Comparison of ENCODE assay signal across 9 cellular contexts in genomic region chr20:50848341-50848808, GRCh38. TPM values are rescaled to one million over a fixed set of nuclear protein-coding genes. Genes with fewer than 3 reads are reported as not detected.
DNase-seq lines count a peak whose midpoint lies in the region; ATAC-seq, FAIRE-seq and TF ChIP-seq lines count a peak whose summit lies in the region.
"Had no signal": no experiment of that assay in that cellular context is flagged by ENCODE, and none has a peak within 500 bp of the region (broad histone marks: within the 10 kb centered on the region; RNA-seq: fewer than 3 reads in every experiment).

No MANE protein-coding gene starts in this region.

- peaks cover 10% of the 10 kb centered on the region for H3K4me1 ChIP-seq in parathyroid adenoma

- no peaks in the 10 kb centered on the region for H3K27me3 ChIP-seq in parathyroid adenoma (ENCODE audit: control insufficient read depth, insufficient read depth, low read length)

- TF ChIP-seq CTCF in GM12865 (IDR thresholded peaks at IDR 0.05; ENCODE audit: insufficient read depth, low read depth, low read length, missing control alignments) (no peak), activated B cell treated with CpG ODN at 0.5 μM for 24 hours (IDR thresholded peaks at IDR 0.05) (no peak), fibroblast of the aortic adventitia (IDR thresholded peaks at IDR 0.05; ENCODE audit: insufficient read depth, low read length) (no peak), parathyroid adenoma (IDR thresholded peaks at IDR 0.05) (no peak)

- H3K79me2 ChIP-seq in parathyroid adenoma = peaks cover 6% of the 10 kb centered on the region

- peak overlapping the region; percentile 49 for H3K27ac ChIP-seq in parathyroid adenoma

- intact Hi-C loops in activated B cell treated with CpG ODN at 0.5 μM for 24 hours (cut with micrococcal nuclease) = no loop called here

- no peak for FAIRE-seq in urothelium cell line (lab: Jason Lieb, UNC)
- FAIRE-seq: RCC 7860 had no signal

- H3K4me3 Mint-ChIP-seq in activated B cell treated with CpG ODN at 0.5 μM for 24 hours = peak overlapping the region; percentile 2
- no peak overlapping the region for H3K4me3 Mint-ChIP-seq in T-helper 2 cell treated with Interferon-gamma antibody and Interleukin-4, amounts not matched to agents 5 μg/mL and 100 μg/mL, for 36 hours

- DNase-seq in GM12865 (ENCODE audit: low read depth) (peak; percentile 44), activated B cell treated with CpG ODN at 0.5 μM for 24 hours (no peak), fibroblast of the aortic adventitia (ENCODE audit: low read depth) (peak; percentile 52), urothelium cell line (ENCODE audit: low spot score) (no peak), NCI-H1930 (lab: John Stamatoyannopoulos, UW) (no peak)
- DNase-seq in stimulated activated CD4-positive, alpha-beta T cell treated with anti-CD3 and anti-CD28 coated beads, Interleukin-4, amount 100 ng/mL, for 24 hours = no peak
- no peak for DNase-seq in T-helper 2 cell treated with Interferon-gamma antibody and Interleukin-4, amounts not matched to agents 5 μg/mL and 100 μg/mL, for 36 hours (ENCODE audit: low spot score)

- no peak for ATAC-seq in activated B cell treated with CpG ODN at 0.5 μM for 24 hours (ENCODE audit: low read depth)

- CTCF ChIA-PET in activated B cell treated with CpG ODN at 0.5 μM for 24 hours (lab: Charles Lee) = interaction anchor here (1.1 to 1.9 kb wide), 3 partner anchors 27 to 54 kb away, joined by 3 to 9 read pairs (median 5); partner anchors contain the start of gene BCAS4

- no peak overlapping the region for H3K4me2 ChIP-seq in parathyroid adenoma (ENCODE audit: low read length)

- H2AFZ ChIP-seq in parathyroid adenoma = peak overlapping the region; percentile 78

- H3K4me3 ChIP-seq in GM12865 (ENCODE audit: low read depth, low read length) = no peak overlapping the region
- no peak overlapping the region for H3K4me3 ChIP-seq in fibroblast of the aortic adventitia (ENCODE audit: low read depth, low read length)
- H3K4me3 ChIP-seq in parathyroid adenoma (ENCODE audit: low read depth, low read length) = no peak overlapping the region

- no peaks in the 10 kb centered on the region for H3K9me3 ChIP-seq in parathyroid adenoma (ENCODE audit: control insufficient read depth, low read length)

- H3K27me3 Mint-ChIP-seq in activated B cell treated with CpG ODN at 0.5 μM for 24 hours = no peaks in the 10 kb centered on the region
- H3K27me3 Mint-ChIP-seq in T-helper 2 cell treated with Interferon-gamma antibody and Interleukin-4, amounts not matched to agents 5 μg/mL and 100 μg/mL, for 36 hours (ENCODE audit: low read depth) = no peaks in the 10 kb centered on the region

- no peaks in the 10 kb centered on the region for H3K36me3 ChIP-seq in parathyroid adenoma (ENCODE audit: control insufficient read depth, insufficient read depth, low read length)

- H3K27ac Mint-ChIP-seq in activated B cell treated with CpG ODN at 0.5 μM for 24 hours = peak overlapping the region; percentile 81
- no peak overlapping the region for H3K27ac Mint-ChIP-seq in T-helper 2 cell treated with Interferon-gamma antibody and Interleukin-4, amounts not matched to agents 5 μg/mL and 100 μg/mL, for 36 hours

- H3K9me3 Mint-ChIP-seq in activated B cell treated with CpG ODN at 0.5 μM for 24 hours = no peaks in the 10 kb centered on the region
- no peaks in the 10 kb centered on the region for H3K9me3 Mint-ChIP-seq in T-helper 2 cell treated with Interferon-gamma antibody and Interleukin-4, amounts not matched to agents 5 μg/mL and 100 μg/mL, for 36 hours

- H3K4me1 Mint-ChIP-seq in activated B cell treated with CpG ODN at 0.5 μM for 24 hours = peaks cover 47% of the 10 kb centered on the region
- H3K4me1 Mint-ChIP-seq in T-helper 2 cell treated with Interferon-gamma antibody and Interleukin-4, amounts not matched to agents 5 μg/mL and 100 μg/mL, for 36 hours (ENCODE audit: low read depth) = peaks cover 8% of the 10 kb centered on the region

- POLR2A ChIA-PET in activated B cell treated with CpG ODN at 0.5 μM for 24 hours (lab: Charles Lee) = interaction anchor here (0.9 to 1.7 kb wide), 4 partner anchors 29 to 83 kb away, joined by 4 to 11 read pairs (median 6); partner anchors contain the start of genes ADNP and BCAS4

- H3K9ac ChIP-seq in parathyroid adenoma = no peak overlapping the region

- H3K36me3 Mint-ChIP-seq in activated B cell treated with CpG ODN at 0.5 μM for 24 hours (ENCODE audit: low read depth) = peaks cover 57% of the 10 kb centered on the region
- H3K36me3 Mint-ChIP-seq in T-helper 2 cell treated with Interferon-gamma antibody and Interleukin-4, amounts not matched to agents 5 μg/mL and 100 μg/mL, for 36 hours (ENCODE audit: low read depth) = no peaks in the 10 kb centered on the region

RNA-seq across cellular contexts. Expression of gene BCAS4, which starts 53.5 kb away (rescaled TPM):
- 43.2 and 46.7 TPM in 2 replicates for total RNA-seq in activated B cell treated with CpG ODN at 0.5 μM for 24 hours
- 1.5 and 2.7 TPM in 2 replicates for total RNA-seq in fibroblast of the aortic adventitia (ENCODE audit: low replicate concordance)

Comparison
In these comparisons a context has a peak if more than half of its experiments do, and no peak if none do; other contexts are left out.
1. DNase-seq: peak in GM12865 (single experiment) and fibroblast of the aortic adventitia (single experiment); none in activated B cell treated with CpG ODN at 0.5 μM for 24 hours (single experiment), stimulated activated CD4-positive, alpha-beta T cell treated with anti-CD3 and anti-CD28 coated beads, Interleukin-4, amount 100 ng/mL, for 24 hours (single experiment), T-helper 2 cell treated with Interferon-gamma antibody and Interleukin-4, amounts not matched to agents 5 μg/mL and 100 μg/mL, for 36 hours (single experiment), urothelium cell line (single experiment) and NCI-H1930 (0 of 2).
2. RNA of gene BCAS4, which starts 53.5 kb away (total RNA-seq): 43.2 to 46.7 TPM in activated B cell treated with CpG ODN at 0.5 μM for 24 hours; 1.5 to 2.7 TPM in fibroblast of the aortic adventitia; every median in the first group is over 10 times any median in the second.